In genomic region chr6:132687306-132687705, GRCh38 we compare ENCODE assay signal across 18 cellular contexts. TPM values are rescaled to one million over a fixed set of nuclear protein-coding genes. Genes with fewer than 3 reads are reported as not detected.
A peak's percentile ranks its signal among the peaks of the same experiment; 100 is the strongest.
DNase-seq lines count a peak whose midpoint lies in the region; ATAC-seq, FAIRE-seq and TF ChIP-seq lines count a peak whose summit lies in the region.
"Had no signal": no experiment of that assay in that cellular context is flagged by ENCODE, and none has a peak within 500 bp of the region (broad histone marks: within the 10 kb centered on the region; RNA-seq: fewer than 3 reads in every experiment).

No MANE protein-coding gene starts in this region.

- H3K27me3 Mint-ChIP-seq in activated naive CD8-positive, alpha-beta T cell treated with anti-CD3 and anti-CD28 coated beads for 36 hours, result peaks cover 37% of the 10 kb centered on the region

- peak; percentile 59 for ATAC-seq in body of pancreas
- ATAC-seq: GM12878; stimulated activated memory B cell treated with anti-CD40 and anti-IgM and Interleukin-4, amounts not matched to agents 10 μg/mL and 1 μg/mL and 100 μg/mL, for 72 hours had no signal

- no peaks in the 10 kb centered on the region for H3K9me3 Mint-ChIP-seq in activated naive CD8-positive, alpha-beta T cell treated with anti-CD3 and anti-CD28 coated beads for 36 hours

- H3K4me1 Mint-ChIP-seq in activated naive CD8-positive, alpha-beta T cell treated with anti-CD3 and anti-CD28 coated beads for 36 hours, result no peaks in the 10 kb centered on the region
- H3K4me1 Mint-ChIP-seq: stimulated activated memory B cell treated with anti-CD40 and anti-IgM and Interleukin-4, amounts not matched to agents 10 μg/mL and 1 μg/mL and 100 μg/mL, for 72 hours had no signal

- 51 to 62% methylated on average over 5 of the region's 5 CpGs for WGBS in body of pancreas, 2 donors
- 59 to 65% (median 60%) methylated on average over 5 of the region's 5 CpGs for WGBS in adrenal gland, 4 donors

- H3K36me3 ChIP-seq in ACC112 (ENCODE audit: insufficient read depth, low read length) (no peaks in the 10 kb centered on the region), body of pancreas (replicated peaks in 1 of 2; ENCODE audit: insufficient read depth in 1 of 2, low read depth in 2 of 2) (no peaks in the 10 kb centered on the region), keratinocyte (ENCODE audit: control insufficient read depth in 2 of 2, extremely low read depth in 1 of 2, insufficient read depth in 2 of 2, low read length in 2 of 2) (no peaks in the 10 kb centered on the region), adrenal gland (replicated peaks in 1 of 2) (no peaks in the 10 kb centered on the region)
- H3K36me3 ChIP-seq: prostate gland, uterus had no signal

- no peaks in the 10 kb centered on the region for H3K9me1 ChIP-seq in keratinocyte (ENCODE audit: control insufficient read depth, extremely low read depth, insufficient read depth, low read length)

- TF ChIP-seq POLR2A in body of pancreas (IDR thresholded peaks at IDR 0.05) (no peak), adrenal gland (IDR thresholded peaks at IDR 0.05) (no peak)

- dilution Hi-C loops in keratinocyte (cut with MboI; ENCODE audit: extremely low pct_ligation_motif_present, low sequenced_read_pairs), result no loop called here

- H3K27me3 ChIP-seq in ACC112 (ENCODE audit: insufficient read depth, low read length), result no peaks in the 10 kb centered on the region
- no peaks in the 10 kb centered on the region for H3K27me3 ChIP-seq in body of pancreas
- H3K27me3 ChIP-seq in keratinocyte (ENCODE audit: control insufficient read depth, extremely low read depth, insufficient read depth, low read length), result no peaks in the 10 kb centered on the region
- no peaks in the 10 kb centered on the region for H3K27me3 ChIP-seq in adrenal gland
- H3K27me3 ChIP-seq: uterus had no signal

- intact Hi-C loops in body of pancreas (cut with DNase I) (no loop called here), adrenal gland (cut with DNase I) (no loop called here)

- H3K4me3 ChIP-seq in ACC112 (ENCODE audit: low read depth, low read length), result no peak overlapping the region
- H3K4me3 ChIP-seq in body of pancreas, result no peak overlapping the region
- peak overlapping the region; percentile 1 to 59 (median 28) for H3K4me3 ChIP-seq in keratinocyte (ENCODE audit: control insufficient read depth in 2 of 3, extremely low read depth in 1 of 3, insufficient read depth in 2 of 3, low read depth in 1 of 3, low read length in 3 of 3)
- H3K4me3 ChIP-seq in adrenal gland, result no peak overlapping the region
- H3K4me3 ChIP-seq: GM12878, prostate gland, uterus had no signal

- H3K27ac Mint-ChIP-seq in activated naive CD8-positive, alpha-beta T cell treated with anti-CD3 and anti-CD28 coated beads for 36 hours, result no peak overlapping the region
- H3K27ac Mint-ChIP-seq: stimulated activated memory B cell treated with anti-CD40 and anti-IgM and Interleukin-4, amounts not matched to agents 10 μg/mL and 1 μg/mL and 100 μg/mL, for 72 hours had no signal

- H3K4me1 ChIP-seq in ACC112 (ENCODE audit: control insufficient read depth, insufficient read depth, low read length, unreplicated experiment), result peaks cover 4% of the 10 kb centered on the region
- H3K4me1 ChIP-seq in body of pancreas, result peaks cover 1% of the 10 kb centered on the region
- peaks cover 22% of the 10 kb centered on the region for H3K4me1 ChIP-seq in keratinocyte (ENCODE audit: control insufficient read depth, extremely low read depth, insufficient read depth, low read length)
- H3K4me1 ChIP-seq in adrenal gland (replicated peaks in 1 of 2), result peaks cover 0 to 3% of the 10 kb centered on the region in 2 donors
- H3K4me1 ChIP-seq: prostate gland, uterus had no signal

- peak overlapping the region; percentile 77 for H3K4me2 ChIP-seq in keratinocyte (ENCODE audit: control insufficient read depth, extremely low read depth, insufficient read depth, low read depth, low read length)

- H3K79me2 ChIP-seq in ACC112 (ENCODE audit: control insufficient read depth, insufficient read depth, low read length, unreplicated experiment) (no peaks in the 10 kb centered on the region), keratinocyte (ENCODE audit: control insufficient read depth, insufficient read depth, low read length) (no peaks in the 10 kb centered on the region)

- DNase-seq in HT1080 (ENCODE audit: low read depth) (peak; percentile 75), body of pancreas (peak in 1 of 4 donors; percentile 8), keratinocyte (ENCODE audit: low read depth, low spot score) (peak; percentile 25), adrenal gland (no peak), NCI-H128 (lab: John Stamatoyannopoulos, UW; ENCODE audit: unreplicated experiment) (no peak), cerebellar nuclear complex (lab: John Stamatoyannopoulos, UW) (no peak)
- no peak for DNase-seq in activated naive CD8-positive, alpha-beta T cell treated with anti-CD3 and anti-CD28 coated beads for 36 hours
- DNase-seq: activated CD8-positive, alpha-beta memory T cell treated with anti-CD3 and anti-CD28 coated beads, Interleukin-2, amount 50 U/mL, for 4 hours; effector memory CD4-positive, alpha-beta T cell; midbrain; NCI-H1417; stimulated activated CD4-positive, alpha-beta T cell treated with anti-CD3 and anti-CD28 coated beads, Interleukin-2, amount 100 ng/mL, for 24 hours; uterus had no signal

- peak; percentile 84 for FAIRE-seq in keratinocyte (lab: Jason Lieb, UNC)
- FAIRE-seq: GM12878 had no signal

- H2AFZ ChIP-seq in ACC112 (ENCODE audit: low read length, unreplicated experiment) (peak overlapping the region; percentile 11), keratinocyte (ENCODE audit: control insufficient read depth, low read length) (peak overlapping the region; percentile 63)

- no peaks in the 10 kb centered on the region for H3K9me3 ChIP-seq in body of pancreas
- no peaks in the 10 kb centered on the region for H3K9me3 ChIP-seq in keratinocyte (ENCODE audit: control insufficient read depth, low read depth, low read length)
- H3K9me3 ChIP-seq in adrenal gland (replicated peaks in 1 of 3), result no peaks in the 10 kb centered on the region
- H3K9me3 ChIP-seq: prostate gland, uterus had no signal

- H3K27ac ChIP-seq in ACC112 (ENCODE audit: low read depth, low read length), result no peak overlapping the region
- H3K27ac ChIP-seq in body of pancreas, result peak overlapping the region in 1 of 4 donors; percentile 44
- H3K27ac ChIP-seq in keratinocyte (ENCODE audit: control insufficient read depth, insufficient read depth, low read length), result peak overlapping the region; percentile 75
- no peak overlapping the region for H3K27ac ChIP-seq in adrenal gland
- H3K27ac ChIP-seq: prostate gland, uterus had no signal

- TF ChIP-seq CTCF in body of pancreas (IDR thresholded peaks at IDR 0.05), result no peak
- no peak for TF ChIP-seq CTCF in keratinocyte (optimal IDR thresholded peaks at IDR 0.05 in 1 of 3, IDR thresholded peaks at IDR 0.05 in 1 of 3, conservative IDR thresholded peaks at IDR 0.05 in 1 of 3; ENCODE audit: extremely low read depth in 1 of 3, insufficient read depth in 2 of 3, low read length in 3 of 3)
- no peak for TF ChIP-seq CTCF in adrenal gland (IDR thresholded peaks at IDR 0.05)

- H4K20me1 ChIP-seq in keratinocyte (ENCODE audit: control insufficient read depth, extremely low read depth, insufficient read depth, low read length), result no peaks in the 10 kb centered on the region

- no peak overlapping the region for H3K4me3 Mint-ChIP-seq in activated naive CD8-positive, alpha-beta T cell treated with anti-CD3 and anti-CD28 coated beads for 36 hours
- H3K4me3 Mint-ChIP-seq: stimulated activated memory B cell treated with anti-CD40 and anti-IgM and Interleukin-4, amounts not matched to agents 10 μg/mL and 1 μg/mL and 100 μg/mL, for 72 hours had no signal

- peak overlapping the region; percentile 48 for H3K9ac ChIP-seq in keratinocyte (ENCODE audit: control insufficient read depth, extremely low read depth, insufficient read depth, low read length)

- no peaks in the 10 kb centered on the region for H3K36me3 Mint-ChIP-seq in activated naive CD8-positive, alpha-beta T cell treated with anti-CD3 and anti-CD28 coated beads for 36 hours
- H3K36me3 Mint-ChIP-seq: stimulated activated memory B cell treated with anti-CD40 and anti-IgM and Interleukin-4, amounts not matched to agents 10 μg/mL and 1 μg/mL and 100 μg/mL, for 72 hours had no signal

RNA-seq across cellular contexts. Expression of gene VNN1, which starts 26.5 kb away (rescaled TPM):
- 0.05 and 0.27 TPM in 2 replicates for total RNA-seq in HT1080 (2014; rRNA removed; shearing (Covaris generic))
- polyA plus RNA-seq in HT1080 (2015; cell fraction: cytosol; rRNA removed), result 0.05 TPM in 2 replicates
- polyA plus RNA-seq in HT1080 (2015; cell fraction: nucleus; rRNA removed), result 0.45 and 0.64 TPM in 2 replicates
- 1 to 10 TPM in 1 of 2 donors, not detected in 1; 1.3 TPM for total RNA-seq in body of pancreas
- polyA plus RNA-seq in keratinocyte, result 1.5 to 3.8 TPM (median 3.3 TPM) in 3 replicates
- polyA plus RNA-seq in keratinocyte (2011; ENCODE audit: low read depth), result 0.25 TPM
- polyA plus RNA-seq in keratinocyte (2011; cell fraction: cytosol; rRNA removed), result 0.68 and 1.5 TPM in 2 replicates
- 10.0 and 12.5 TPM in 2 replicates for polyA plus RNA-seq in keratinocyte (2011; cell fraction: nucleus; rRNA removed)
- 0.16 and 1.2 TPM in 2 replicates for polyA plus RNA-seq in keratinocyte (2012; ENCODE audit: low replicate concordance)
- polyA minus RNA-seq in keratinocyte, result 0.83 to 0.99 TPM in 2 of 3 replicates, not detected in the other
- not detected for polyA minus RNA-seq in keratinocyte (2011; cell fraction: cytosol; rRNA and poly(A)+ RNA removed)
- polyA minus RNA-seq in keratinocyte (2011; cell fraction: nucleus; rRNA and poly(A)+ RNA removed), result 0.39 and 0.42 TPM in 2 replicates
- total RNA-seq in adrenal gland, result 1 to 10 TPM in 6 of 8 donors, under 1 TPM in 2; 0.18 to 3.9 (median 2.0) TPM
- 1 to 10 TPM in 1 of 3 donors, under 1 TPM in 2; 0.77 to 1.6 (median 0.81) TPM for polyA plus RNA-seq in adrenal gland
- not detected for total RNA-seq in activated naive CD8-positive, alpha-beta T cell treated with anti-CD3 and anti-CD28 coated beads for 36 hours
- total RNA-seq: GM12878 had no signal
- polyA plus RNA-seq: GM12878 had no signal

RNA-seq across cellular contexts. Expression of gene TAAR1, which starts 28.3 kb away (rescaled TPM):
- total RNA-seq in HT1080 (2014; rRNA removed; shearing (Covaris generic)), result not detected in 2 replicates
- not detected in 2 replicates for polyA plus RNA-seq in HT1080 (2015; cell fraction: cytosol; rRNA removed)
- polyA plus RNA-seq in HT1080 (2015; cell fraction: nucleus; rRNA removed), result not detected in 2 replicates
- total RNA-seq in body of pancreas (not detected), adrenal gland (not detected)
- polyA plus RNA-seq in keratinocyte (not detected in 3 replicates), adrenal gland (not detected)
- not detected for polyA plus RNA-seq in keratinocyte (2011; ENCODE audit: low read depth)
- polyA plus RNA-seq in keratinocyte (2011; cell fraction: cytosol; rRNA removed), result not detected in 2 replicates
- not detected in 2 replicates for polyA plus RNA-seq in keratinocyte (2011; cell fraction: nucleus; rRNA removed)
- polyA plus RNA-seq in keratinocyte (2012; ENCODE audit: low replicate concordance), result not detected in 2 replicates
- polyA minus RNA-seq in keratinocyte, result not detected in 3 replicates
- polyA minus RNA-seq in keratinocyte (2011; cell fraction: cytosol; rRNA and poly(A)+ RNA removed), result not detected
- not detected in 2 replicates for polyA minus RNA-seq in keratinocyte (2011; cell fraction: nucleus; rRNA and poly(A)+ RNA removed)
- total RNA-seq in activated naive CD8-positive, alpha-beta T cell treated with anti-CD3 and anti-CD28 coated beads for 36 hours, result not detected
- total RNA-seq: GM12878, prostate gland had no signal
- polyA plus RNA-seq: AG04450, GM12878 had no signal

Comparison
In these comparisons a context has a peak if more than half of its experiments do, and no peak if none do; other contexts are left out.
1. H3K4me3 ChIP-seq: peak in keratinocyte (3 of 3); none in ACC112 (single experiment), body of pancreas (0 of 2) and adrenal gland (0 of 4).
2. DNase-seq: peak in HT1080 (single experiment) and keratinocyte (single experiment); none in adrenal gland (0 of 7), NCI-H128 (single experiment), activated naive CD8-positive, alpha-beta T cell treated with anti-CD3 and anti-CD28 coated beads for 36 hours (single experiment) and cerebellar nuclear complex (0 of 2).